1 cellular context compared by ENCODE assay signal in genomic region chr12:121711925-121712461, GRCh38.
TF ChIP-seq lines count a peak whose summit lies in the region.

No MANE protein-coding gene starts in this region.

TF ChIP-seq in HepG2, 621 proteins besides CTCF, POLR2A, EP300 and RAD21 (continued from another document):
- TF ChIP-seq TFAP4 (IDR thresholded peaks at IDR 0.05; ENCODE audit: borderline replicate concordance, low read depth) = peak; percentile 80; the same call in 1 of the 2 replicates
